8 cellular contexts compared by ENCODE assay signal in the genomic region with DNA sequence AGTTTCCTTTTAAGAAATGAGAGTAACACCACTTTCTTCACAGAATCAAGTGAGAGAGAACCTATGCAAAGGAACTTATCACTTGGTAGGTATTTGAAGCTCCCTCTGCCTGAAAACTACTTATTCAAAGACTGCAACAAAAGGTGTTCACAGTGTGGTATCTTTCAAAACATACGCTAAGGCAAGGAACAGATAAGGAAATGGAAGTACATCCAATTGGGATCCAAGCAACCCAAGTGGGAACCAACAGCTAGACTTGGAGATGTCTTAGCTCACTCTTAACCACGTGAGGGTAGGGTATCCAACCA. TPM values are rescaled to one million over a fixed set of nuclear protein-coding genes. Genes with fewer than 3 reads are reported as not detected.
A peak's percentile ranks its signal among the peaks of the same experiment; 100 is the strongest.
DNase-seq lines count a peak whose midpoint lies in the region; ATAC-seq and TF ChIP-seq lines count a peak whose summit lies in the region.

No MANE protein-coding gene starts in this region.

- H3K27me3 ChIP-seq in breast epithelium: peaks cover 0 to 9% of the 10 kb centered on the region in 2 donors

- intact Hi-C loops in breast epithelium (cut with DNase I; ENCODE audit: low total_unique reads): no loop called here

- no peaks in the 10 kb centered on the region for H3K36me3 ChIP-seq in breast epithelium

- peak overlapping the region; percentile 75 to 91 (median 81) for H3K4me3 Mint-ChIP-seq in naive B cell

- no peak overlapping the region for H3K27ac Mint-ChIP-seq in naive B cell

- DNase-seq in AG10803 (ENCODE audit: low read depth) (no peak), HFF-Myc (ENCODE audit: extremely low read depth, low read depth) (no peak), breast epithelium (ENCODE audit: low spot score in 2 of 2) (no peak), naive B cell (no peak), NCI-H187 treated with DMSO at 0.1 percent for 48 hours (lab: John Stamatoyannopoulos, UW) (no peak), NCI-H526 treated with DMSO at 0.1 percent for 48 hours (lab: John Stamatoyannopoulos, UW) (no peak), NCI-H1417 (lab: John Stamatoyannopoulos, UW) (no peak)

- H3K9me3 ChIP-seq in breast epithelium: no peaks in the 10 kb centered on the region

- TF ChIP-seq CTCF in AG10803 (conservative IDR thresholded peaks at IDR 0.05; ENCODE audit: low read length): no peak
- no peak for TF ChIP-seq CTCF in HFF-Myc (IDR thresholded peaks at IDR 0.05; ENCODE audit: low read depth, low read length, missing control alignments)
- no peak for TF ChIP-seq CTCF in breast epithelium (IDR thresholded peaks at IDR 0.05)

- H3K4me1 Mint-ChIP-seq in naive B cell: peaks cover 11 to 17% (median 14%) of the 10 kb centered on the region in 3 donors

- no peaks in the 10 kb centered on the region for H3K4me1 ChIP-seq in breast epithelium

- no peak for TF ChIP-seq POLR2A in breast epithelium (IDR thresholded peaks at IDR 0.05)

- peaks cover 17 to 34% (median 23%) of the 10 kb centered on the region in 3 donors for H3K27me3 Mint-ChIP-seq in naive B cell

- no peak overlapping the region for H3K27ac ChIP-seq in breast epithelium

- ATAC-seq in naive B cell (ENCODE audit: low read depth in 2 of 2): no peak
- no peak for ATAC-seq in HG02759 (IDR thresholded peaks at IDR 0.05; ENCODE audit: unreplicated experiment)

- peak overlapping the region; percentile 60 for H3K4me3 ChIP-seq in AG10803 (ENCODE audit: low read length)
- peak overlapping the region; percentile 53 for H3K4me3 ChIP-seq in HFF-Myc (replicated peaks; ENCODE audit: low read depth, low read length)
- peak overlapping the region; percentile 49 to 72 (median 64) for H3K4me3 ChIP-seq in breast epithelium

- H3K9me3 Mint-ChIP-seq in naive B cell: peaks cover 0 to 1% (median 0%) of the 10 kb centered on the region in 7 donors

- H3K36me3 Mint-ChIP-seq in naive B cell: peaks cover 0 to 7% of the 10 kb centered on the region in 2 donors

RNA-seq across cellular contexts. Expression of a gene that starts 0.4 kb away (rescaled TPM):
- total RNA-seq in breast epithelium: under 1 TPM; under 0.01 to 0.44 (median 0.16) TPM
- under 1 TPM in 2 of 6 donors, not detected in 4; 0.04 to 0.08 TPM for polyA plus RNA-seq in naive B cell (ENCODE audit: low read depth in 6 of 6)
